In the genomic region with DNA sequence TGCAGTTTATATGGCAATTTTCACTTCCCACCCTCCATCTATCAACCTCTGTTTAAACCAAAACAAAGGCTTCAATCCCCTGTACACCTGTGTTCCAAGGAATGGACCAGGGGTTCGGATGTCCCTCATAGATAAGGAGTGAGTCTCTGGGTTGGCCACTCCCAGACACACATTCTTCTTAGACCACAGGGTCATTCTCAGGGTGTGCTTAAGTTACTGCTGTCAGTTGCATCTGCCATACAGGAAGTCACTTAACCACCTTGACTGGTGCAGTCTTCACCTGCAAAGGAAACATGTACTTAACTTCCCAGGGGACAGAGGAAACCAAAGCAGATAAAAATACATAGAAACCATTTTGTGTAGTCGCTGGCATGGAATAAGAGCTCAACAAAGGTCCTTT, we compare ENCODE assay signal across 9 cellular contexts.
DNase-seq lines count a peak whose midpoint lies in the region; ATAC-seq, FAIRE-seq and TF ChIP-seq lines count a peak whose summit lies in the region.
"Had no signal": no experiment of that assay in that cellular context is flagged by ENCODE, and none has a peak within 500 bp of the region (broad histone marks: within the 10 kb centered on the region; RNA-seq: fewer than 3 reads in every experiment).

No MANE protein-coding gene starts in this region.

- ATAC-seq in GM19467 (IDR thresholded peaks at IDR 0.05; ENCODE audit: unreplicated experiment) = peak; percentile 80
- peak; percentile 60 for ATAC-seq in HG03432 (IDR thresholded peaks at IDR 0.05; ENCODE audit: unreplicated experiment)

- TF ChIP-seq CTCF in bronchial epithelial cell (IDR thresholded peaks at IDR 0.05; ENCODE audit: insufficient read depth, low read length, severe bottlenecking) = no peak

- no peak overlapping the region for H3K4me3 ChIP-seq in bronchial epithelial cell (ENCODE audit: low read depth, low read length)
- H3K4me3 ChIP-seq: left ventricle myocardium inferior had no signal

- H3K27me3 ChIP-seq in bronchial epithelial cell (ENCODE audit: control insufficient read depth, insufficient read depth, low read length) = no peaks in the 10 kb centered on the region

- DNase-seq in GM12892 (ENCODE audit: insufficient read length) (peak; percentile 9), bronchial epithelial cell (ENCODE audit: low read depth) (no peak), T1000 (lab: John Stamatoyannopoulos, UW) (no peak), NCI-H774 (lab: John Stamatoyannopoulos, UW) (no peak), NCI-H1048 (lab: John Stamatoyannopoulos, UW) (no peak), GM19240 (ENCODE audit: insufficient read length, low spot score) (no peak)
- DNase-seq: left ventricle myocardium inferior had no signal

- FAIRE-seq in GM12892 (lab: Jason Lieb, UNC) = peak; percentile 78
- peak; percentile 58 for FAIRE-seq in bronchial epithelial cell (lab: Jason Lieb, UNC)

- H3K36me3 ChIP-seq in bronchial epithelial cell (ENCODE audit: control insufficient read depth, insufficient read depth, low read length) = no peaks in the 10 kb centered on the region
- H3K36me3 ChIP-seq: left ventricle myocardium inferior had no signal

- TF ChIP-seq POLR2A in GM12892 (IDR thresholded peaks at IDR 0.05; ENCODE audit: low read depth, low read length) = no peak
